In the genomic region with DNA sequence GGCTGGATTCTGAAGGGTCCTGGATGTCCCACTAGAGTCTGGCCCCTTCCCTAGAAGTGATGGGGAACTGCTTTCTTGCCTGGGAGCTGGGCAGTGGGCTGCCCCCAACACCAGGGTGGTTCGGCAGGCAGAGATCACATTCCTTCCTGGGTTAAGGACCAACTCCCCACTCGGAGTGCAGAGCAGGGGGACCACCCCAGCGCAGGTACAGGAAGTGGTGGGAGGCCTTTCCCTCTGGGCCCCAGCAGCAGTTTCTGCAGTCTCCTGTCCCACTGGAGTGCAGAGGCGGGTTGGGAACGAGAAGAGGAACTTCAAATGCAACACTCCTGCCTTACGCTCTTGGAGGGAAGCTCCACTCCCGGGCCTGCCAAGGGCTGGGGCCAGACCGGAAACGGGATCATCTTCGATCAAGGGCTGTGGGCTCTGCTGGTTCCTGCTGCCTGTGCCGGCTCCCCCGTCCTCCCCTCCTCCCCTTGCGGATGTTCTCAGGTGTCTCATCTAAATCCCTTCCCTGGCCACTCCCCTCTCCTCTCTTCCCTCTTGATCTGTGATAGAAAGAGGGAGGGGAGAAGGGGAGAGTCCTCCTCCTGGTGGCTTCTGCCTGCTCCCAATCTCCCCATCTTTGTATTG, we compare ENCODE assay signal across 1 cellular context.
A peak's percentile ranks its signal among the peaks of the same experiment; 100 is the strongest.
TF ChIP-seq lines count a peak whose summit lies in the region.

No MANE protein-coding gene starts in this region.

TF ChIP-seq in H1, 55 proteins besides CTCF, POLR2A, EP300 and RAD21 (continued from another document):
- no peak for TF ChIP-seq TAF1 (IDR thresholded peaks at IDR 0.05; ENCODE audit: low read depth, low read length)
- 0 out of 2 replicates have a peak, but pooled peaks have one; percentile 46 for TF ChIP-seq TBP (IDR thresholded peaks at IDR 0.05; ENCODE audit: low read depth, low read length)
- TF ChIP-seq RFX5 (IDR thresholded peaks at IDR 0.05; ENCODE audit: borderline replicate concordance, low read depth, low read length) = no peak
- TF ChIP-seq, protein P1, sequence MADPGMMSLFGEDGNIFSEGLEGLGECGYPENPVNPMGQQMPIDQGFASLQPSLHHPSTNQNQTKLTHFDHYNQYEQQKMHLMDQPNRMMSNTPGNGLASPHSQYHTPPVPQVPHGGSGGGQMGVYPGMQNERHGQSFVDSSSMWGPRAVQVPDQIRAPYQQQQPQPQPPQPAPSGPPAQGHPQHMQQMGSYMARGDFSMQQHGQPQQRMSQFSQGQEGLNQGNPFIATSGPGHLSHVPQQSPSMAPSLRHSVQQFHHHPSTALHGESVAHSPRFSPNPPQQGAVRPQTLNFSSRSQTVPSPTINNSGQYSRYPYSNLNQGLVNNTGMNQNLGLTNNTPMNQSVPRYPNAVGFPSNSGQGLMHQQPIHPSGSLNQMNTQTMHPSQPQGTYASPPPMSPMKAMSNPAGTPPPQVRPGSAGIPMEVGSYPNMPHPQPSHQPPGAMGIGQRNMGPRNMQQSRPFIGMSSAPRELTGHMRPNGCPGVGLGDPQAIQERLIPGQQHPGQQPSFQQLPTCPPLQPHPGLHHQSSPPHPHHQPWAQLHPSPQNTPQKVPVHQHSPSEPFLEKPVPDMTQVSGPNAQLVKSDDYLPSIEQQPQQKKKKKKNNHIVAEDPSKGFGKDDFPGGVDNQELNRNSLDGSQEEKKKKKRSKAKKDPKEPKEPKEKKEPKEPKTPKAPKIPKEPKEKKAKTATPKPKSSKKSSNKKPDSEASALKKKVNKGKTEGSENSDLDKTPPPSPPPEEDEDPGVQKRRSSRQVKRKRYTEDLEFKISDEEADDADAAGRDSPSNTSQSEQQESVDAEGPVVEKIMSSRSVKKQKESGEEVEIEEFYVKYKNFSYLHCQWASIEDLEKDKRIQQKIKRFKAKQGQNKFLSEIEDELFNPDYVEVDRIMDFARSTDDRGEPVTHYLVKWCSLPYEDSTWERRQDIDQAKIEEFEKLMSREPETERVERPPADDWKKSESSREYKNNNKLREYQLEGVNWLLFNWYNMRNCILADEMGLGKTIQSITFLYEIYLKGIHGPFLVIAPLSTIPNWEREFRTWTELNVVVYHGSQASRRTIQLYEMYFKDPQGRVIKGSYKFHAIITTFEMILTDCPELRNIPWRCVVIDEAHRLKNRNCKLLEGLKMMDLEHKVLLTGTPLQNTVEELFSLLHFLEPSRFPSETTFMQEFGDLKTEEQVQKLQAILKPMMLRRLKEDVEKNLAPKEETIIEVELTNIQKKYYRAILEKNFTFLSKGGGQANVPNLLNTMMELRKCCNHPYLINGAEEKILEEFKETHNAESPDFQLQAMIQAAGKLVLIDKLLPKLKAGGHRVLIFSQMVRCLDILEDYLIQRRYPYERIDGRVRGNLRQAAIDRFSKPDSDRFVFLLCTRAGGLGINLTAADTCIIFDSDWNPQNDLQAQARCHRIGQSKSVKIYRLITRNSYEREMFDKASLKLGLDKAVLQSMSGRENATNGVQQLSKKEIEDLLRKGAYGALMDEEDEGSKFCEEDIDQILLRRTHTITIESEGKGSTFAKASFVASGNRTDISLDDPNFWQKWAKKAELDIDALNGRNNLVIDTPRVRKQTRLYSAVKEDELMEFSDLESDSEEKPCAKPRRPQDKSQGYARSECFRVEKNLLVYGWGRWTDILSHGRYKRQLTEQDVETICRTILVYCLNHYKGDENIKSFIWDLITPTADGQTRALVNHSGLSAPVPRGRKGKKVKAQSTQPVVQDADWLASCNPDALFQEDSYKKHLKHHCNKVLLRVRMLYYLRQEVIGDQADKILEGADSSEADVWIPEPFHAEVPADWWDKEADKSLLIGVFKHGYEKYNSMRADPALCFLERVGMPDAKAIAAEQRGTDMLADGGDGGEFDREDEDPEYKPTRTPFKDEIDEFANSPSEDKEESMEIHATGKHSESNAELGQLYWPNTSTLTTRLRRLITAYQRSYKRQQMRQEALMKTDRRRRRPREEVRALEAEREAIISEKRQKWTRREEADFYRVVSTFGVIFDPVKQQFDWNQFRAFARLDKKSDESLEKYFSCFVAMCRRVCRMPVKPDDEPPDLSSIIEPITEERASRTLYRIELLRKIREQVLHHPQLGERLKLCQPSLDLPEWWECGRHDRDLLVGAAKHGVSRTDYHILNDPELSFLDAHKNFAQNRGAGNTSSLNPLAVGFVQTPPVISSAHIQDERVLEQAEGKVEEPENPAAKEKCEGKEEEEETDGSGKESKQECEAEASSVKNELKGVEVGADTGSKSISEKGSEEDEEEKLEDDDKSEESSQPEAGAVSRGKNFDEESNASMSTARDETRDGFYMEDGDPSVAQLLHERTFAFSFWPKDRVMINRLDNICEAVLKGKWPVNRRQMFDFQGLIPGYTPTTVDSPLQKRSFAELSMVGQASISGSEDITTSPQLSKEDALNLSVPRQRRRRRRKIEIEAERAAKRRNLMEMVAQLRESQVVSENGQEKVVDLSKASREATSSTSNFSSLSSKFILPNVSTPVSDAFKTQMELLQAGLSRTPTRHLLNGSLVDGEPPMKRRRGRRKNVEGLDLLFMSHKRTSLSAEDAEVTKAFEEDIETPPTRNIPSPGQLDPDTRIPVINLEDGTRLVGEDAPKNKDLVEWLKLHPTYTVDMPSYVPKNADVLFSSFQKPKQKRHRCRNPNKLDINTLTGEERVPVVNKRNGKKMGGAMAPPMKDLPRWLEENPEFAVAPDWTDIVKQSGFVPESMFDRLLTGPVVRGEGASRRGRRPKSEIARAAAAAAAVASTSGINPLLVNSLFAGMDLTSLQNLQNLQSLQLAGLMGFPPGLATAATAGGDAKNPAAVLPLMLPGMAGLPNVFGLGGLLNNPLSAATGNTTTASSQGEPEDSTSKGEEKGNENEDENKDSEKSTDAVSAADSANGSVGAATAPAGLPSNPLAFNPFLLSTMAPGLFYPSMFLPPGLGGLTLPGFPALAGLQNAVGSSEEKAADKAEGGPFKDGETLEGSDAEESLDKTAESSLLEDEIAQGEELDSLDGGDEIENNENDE (IDR thresholded peaks at IDR 0.05; ENCODE audit: insufficient replicate concordance, low read length) = no peak
- TF ChIP-seq SIX5 (IDR thresholded peaks at IDR 0.05; ENCODE audit: low read depth, low read length) = 0 out of 2 replicates have a peak, but pooled peaks have one; percentile 13
- no peak for TF ChIP-seq KDM1A (IDR thresholded peaks at IDR 0.05; ENCODE audit: borderline replicate concordance, low read length)
- TF ChIP-seq SP2 (IDR thresholded peaks at IDR 0.05; ENCODE audit: low read length) = no peak
- no peak for TF ChIP-seq SUZ12 (IDR thresholded peaks at IDR 0.05; ENCODE audit: low read length)
- no peak for TF ChIP-seq RXRA (IDR thresholded peaks at IDR 0.05; ENCODE audit: insufficient read depth, low read depth, low read length)
- no peak for TF ChIP-seq YY1 (IDR thresholded peaks at IDR 0.05; ENCODE audit: low read depth, low read length)
- TF ChIP-seq SRF (IDR thresholded peaks at IDR 0.05; ENCODE audit: low read depth, low read length) = no peak
- no peak for TF ChIP-seq MAFK (IDR thresholded peaks at IDR 0.05; ENCODE audit: low read depth, low read length)
- TF ChIP-seq CHD1 (IDR thresholded peaks at IDR 0.05; ENCODE audit: low read depth, low read length) = no peak
- TF ChIP-seq, protein P2, sequence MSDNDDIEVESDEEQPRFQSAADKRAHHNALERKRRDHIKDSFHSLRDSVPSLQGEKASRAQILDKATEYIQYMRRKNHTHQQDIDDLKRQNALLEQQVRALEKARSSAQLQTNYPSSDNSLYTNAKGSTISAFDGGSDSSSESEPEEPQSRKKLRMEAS (IDR thresholded peaks at IDR 0.05) = peak; percentile 48; the same call in 1 of the 2 replicates
- no peak for TF ChIP-seq TEAD4 (IDR thresholded peaks at IDR 0.05; ENCODE audit: low read depth, low read length)
- no peak for TF ChIP-seq TCF12 (IDR thresholded peaks at IDR 0.05; ENCODE audit: low read depth, low read length)
- no peak for TF ChIP-seq POU5F1 (IDR thresholded peaks at IDR 0.05; ENCODE audit: low read depth, low read length)
- no peak for TF ChIP-seq NANOG (IDR thresholded peaks at IDR 0.05; ENCODE audit: insufficient read depth, low read depth, low read length, poor library complexity, severe bottlenecking)
- TF ChIP-seq SP1 (IDR thresholded peaks at IDR 0.05; ENCODE audit: low read depth, low read length) = 0 out of 2 replicates have a peak, but pooled peaks have one; percentile 19
- peak; percentile 83; the same call in 1 of the 2 replicates for TF ChIP-seq GABPA (IDR thresholded peaks at IDR 0.05; ENCODE audit: borderline replicate concordance, insufficient read depth, low read length)
- no peak for TF ChIP-seq SIN3A (conservative IDR thresholded peaks at IDR 0.05 in 1 of 2, IDR thresholded peaks at IDR 0.05 in 1 of 2; ENCODE audit: low read depth in 1 of 2, low read length in 2 of 2)
- TF ChIP-seq SP4 (IDR thresholded peaks at IDR 0.05; ENCODE audit: low read length) = peak; percentile 22; the same call in 1 of the 2 replicates
- TF ChIP-seq JUN (IDR thresholded peaks at IDR 0.05; ENCODE audit: low read depth, low read length) = no peak
- TF ChIP-seq ZNF274 (IDR thresholded peaks at IDR 0.05; ENCODE audit: borderline replicate concordance, extremely low read depth, low read length) = no peak
- TF ChIP-seq HDAC2 (IDR thresholded peaks at IDR 0.05; ENCODE audit: borderline replicate concordance in 1 of 2, low read depth in 2 of 2, low read length in 2 of 2) = no peak
- no peak for TF ChIP-seq CREB1 (IDR thresholded peaks at IDR 0.05)
- peak; percentile 55; the same call in 1 of the 2 replicates for TF ChIP-seq POLR2AphosphoS5 (IDR thresholded peaks at IDR 0.05; ENCODE audit: low read depth, low read length)
- TF ChIP-seq SIRT6 (IDR thresholded peaks at IDR 0.05; ENCODE audit: low read length) = no peak
- no peak for TF ChIP-seq KDM4A (IDR thresholded peaks at IDR 0.05; ENCODE audit: low read depth, low read length, severe bottlenecking)
- TF ChIP-seq BACH1 (IDR thresholded peaks at IDR 0.05; ENCODE audit: low read length) = no peak
- TF ChIP-seq, protein P3, sequence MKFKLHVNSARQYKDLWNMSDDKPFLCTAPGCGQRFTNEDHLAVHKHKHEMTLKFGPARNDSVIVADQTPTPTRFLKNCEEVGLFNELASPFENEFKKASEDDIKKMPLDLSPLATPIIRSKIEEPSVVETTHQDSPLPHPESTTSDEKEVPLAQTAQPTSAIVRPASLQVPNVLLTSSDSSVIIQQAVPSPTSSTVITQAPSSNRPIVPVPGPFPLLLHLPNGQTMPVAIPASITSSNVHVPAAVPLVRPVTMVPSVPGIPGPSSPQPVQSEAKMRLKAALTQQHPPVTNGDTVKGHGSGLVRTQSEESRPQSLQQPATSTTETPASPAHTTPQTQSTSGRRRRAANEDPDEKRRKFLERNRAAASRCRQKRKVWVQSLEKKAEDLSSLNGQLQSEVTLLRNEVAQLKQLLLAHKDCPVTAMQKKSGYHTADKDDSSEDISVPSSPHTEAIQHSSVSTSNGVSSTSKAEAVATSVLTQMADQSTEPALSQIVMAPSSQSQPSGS (IDR thresholded peaks at IDR 0.05; ENCODE audit: low read length) = no peak
- TF ChIP-seq, protein P4, sequence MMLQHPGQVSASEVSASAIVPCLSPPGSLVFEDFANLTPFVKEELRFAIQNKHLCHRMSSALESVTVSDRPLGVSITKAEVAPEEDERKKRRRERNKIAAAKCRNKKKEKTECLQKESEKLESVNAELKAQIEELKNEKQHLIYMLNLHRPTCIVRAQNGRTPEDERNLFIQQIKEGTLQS (IDR thresholded peaks at IDR 0.05; ENCODE audit: insufficient read depth, low read depth, low read length) = no peak
- TF ChIP-seq, protein P5, sequence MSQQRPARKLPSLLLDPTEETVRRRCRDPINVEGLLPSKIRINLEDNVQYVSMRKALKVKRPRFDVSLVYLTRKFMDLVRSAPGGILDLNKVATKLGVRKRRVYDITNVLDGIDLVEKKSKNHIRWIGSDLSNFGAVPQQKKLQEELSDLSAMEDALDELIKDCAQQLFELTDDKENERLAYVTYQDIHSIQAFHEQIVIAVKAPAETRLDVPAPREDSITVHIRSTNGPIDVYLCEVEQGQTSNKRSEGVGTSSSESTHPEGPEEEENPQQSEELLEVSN (IDR thresholded peaks at IDR 0.05) = peak; percentile 75
TF ChIP-seq in H1: peak in this region for 10.
